8 cellular contexts compared by ENCODE assay signal in the genomic region with DNA sequence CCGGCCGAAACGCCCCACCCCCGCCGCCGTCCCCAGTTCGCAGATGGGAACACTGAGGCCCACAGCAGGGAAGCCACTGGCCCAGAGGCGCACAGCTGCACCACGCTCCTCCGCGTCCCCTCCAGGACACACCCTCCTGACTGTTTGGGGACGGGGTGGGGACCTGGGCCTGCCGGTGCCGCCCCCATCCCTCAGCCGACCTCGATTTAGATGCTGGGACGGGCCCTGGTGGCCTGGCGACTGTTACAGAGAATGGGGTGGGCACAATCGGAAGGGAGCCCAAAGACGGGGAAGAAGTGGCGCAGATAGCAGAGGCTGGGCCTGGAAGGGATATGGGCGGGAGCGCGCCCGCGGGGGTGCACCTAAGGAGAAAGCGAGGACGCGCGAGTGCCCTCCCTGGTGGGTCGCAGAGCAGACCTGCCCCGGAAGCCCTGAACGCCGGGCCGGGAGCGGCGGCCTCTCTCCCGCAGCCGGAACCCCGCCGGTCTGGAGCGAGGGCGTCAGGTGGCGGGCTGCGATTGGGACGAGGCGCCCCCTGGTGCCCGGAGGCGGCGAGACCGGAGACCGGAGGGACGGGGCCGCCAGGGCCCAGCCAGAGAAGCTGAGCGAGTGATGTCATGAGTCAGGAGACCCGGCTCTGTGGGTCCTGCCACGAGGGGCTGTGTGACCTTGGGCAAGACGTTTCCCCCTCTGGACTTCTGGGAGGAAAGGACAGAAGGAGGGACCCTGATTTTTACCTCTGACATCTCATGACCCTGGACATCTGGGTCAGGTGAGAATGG.
A peak's percentile ranks its signal among the peaks of the same experiment; 100 is the strongest.
DNase-seq lines count a peak whose midpoint lies in the region; ATAC-seq and TF ChIP-seq lines count a peak whose summit lies in the region.

No MANE protein-coding gene starts in this region.

- H3K4me3 ChIP-seq in choroid plexus epithelial cell (ENCODE audit: low read depth, low read length) = peak overlapping the region; percentile 63

- TF ChIP-seq CTCF in 22Rv1 (IDR thresholded peaks at IDR 0.05) = peak; percentile 97
- TF ChIP-seq CTCF in choroid plexus epithelial cell (conservative IDR thresholded peaks at IDR 0.05; ENCODE audit: low read depth, low read length) = peak; percentile 68

- ATAC-seq in GM18499 (IDR thresholded peaks at IDR 0.05; ENCODE audit: insufficient read depth, unreplicated experiment) (peak; percentile 39), HG02943 (IDR thresholded peaks at IDR 0.05; ENCODE audit: low read depth, unreplicated experiment) (peak; percentile 58)

- H3K27ac ChIP-seq in 22Rv1 = peak overlapping the region; percentile 61

- DNase-seq in NCI-H2171 treated with DMSO at 0.1 percent for 48 hours (lab: John Stamatoyannopoulos, UW) (peak; percentile 59), choroid plexus epithelial cell (ENCODE audit: low read depth) (peak; percentile 78), left kidney (ENCODE audit: low read depth, low spot score) (peak; percentile 95)
- DNase-seq in activated CD4-positive, CD25-positive, alpha-beta regulatory T cell treated with anti-CD3 and anti-CD28 coated beads, Interleukin-2, amount 50 U/mL, for 72 hours = peak; percentile 92
- peak; percentile 80 to 88 for DNase-seq in stimulated activated CD4-positive, alpha-beta T cell treated with anti-CD3 and anti-CD28 coated beads, Interleukin-1b, Interleukin-23, amount 100 ng/mL, for 4 hours (ENCODE audit: low read depth in 2 of 2)

Comparison
In these comparisons a context has a peak if more than half of its experiments do, and no peak if none do; other contexts are left out.
1. Peak in every context shown above with its lines: DNase-seq, ATAC-seq, H3K4me3 ChIP-seq and H3K27ac ChIP-seq.